In the genomic region with DNA sequence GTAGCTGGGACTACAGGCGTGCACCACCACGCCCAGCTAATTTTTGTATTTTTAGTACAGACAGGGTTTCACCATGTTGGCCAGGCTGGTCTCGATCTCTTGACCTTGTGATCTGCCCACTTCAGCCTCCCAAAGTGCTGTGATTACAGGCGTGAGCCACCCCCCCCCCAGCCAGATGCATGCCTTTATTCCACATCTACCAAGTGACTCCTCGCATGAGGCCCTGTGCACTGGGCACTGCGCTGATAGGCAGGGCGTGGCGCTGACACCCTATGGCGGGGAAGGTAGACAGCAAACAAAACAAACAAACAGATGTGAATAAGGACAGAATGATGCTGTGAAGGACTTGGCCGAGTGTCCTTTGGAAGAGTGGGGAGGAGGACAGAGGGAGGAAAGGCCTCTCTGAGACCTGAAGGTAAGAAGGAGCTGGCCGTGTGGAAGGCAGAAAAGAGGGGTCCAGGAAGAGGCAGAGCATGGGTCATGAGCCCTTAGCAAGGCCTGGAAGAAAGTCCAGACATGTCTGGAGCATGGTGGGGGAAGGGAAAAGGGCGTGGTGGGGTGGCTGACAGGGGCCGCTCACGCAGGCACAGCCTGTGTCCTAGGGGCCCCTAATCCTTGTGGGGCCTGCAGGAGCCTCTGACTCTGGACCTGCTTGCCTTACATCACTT, we compare ENCODE assay signal across 15 cellular contexts. TPM values are rescaled to one million over a fixed set of nuclear protein-coding genes. Genes with fewer than 3 reads are reported as not detected.
DNase-seq lines count a peak whose midpoint lies in the region; ATAC-seq and TF ChIP-seq lines count a peak whose summit lies in the region.
"Had no signal": no experiment of that assay in that cellular context is flagged by ENCODE, and none has a peak within 500 bp of the region (broad histone marks: within the 10 kb centered on the region; RNA-seq: fewer than 3 reads in every experiment).

No MANE protein-coding gene starts in this region.

- no peak overlapping the region for H3K4me3 Mint-ChIP-seq in neural progenitor cell
- no peak overlapping the region for H3K4me3 Mint-ChIP-seq in stimulated activated effector memory CD8-positive, alpha-beta T cell treated with anti-CD3 and anti-CD28 coated beads, Interleukin-12 subunit alpha, Interleukin-12 subunit beta, amount 100 ng/mL, for 72 hours
- H3K4me3 Mint-ChIP-seq: CD4-positive, alpha-beta T cell had no signal

- peaks cover 6% of the 10 kb centered on the region for H3F3A ChIP-seq in neural progenitor cell (ENCODE audit: low read depth)

- ATAC-seq in left lobe of liver: no peak
- ATAC-seq in stimulated activated effector memory CD8-positive, alpha-beta T cell treated with anti-CD3 and anti-CD28 coated beads, Interleukin-12 subunit alpha, Interleukin-12 subunit beta, amount 100 ng/mL, for 72 hours: no peak
- ATAC-seq: A549 had no signal

- H3K36me3 ChIP-seq in neural progenitor cell: no peaks in the 10 kb centered on the region
- H3K36me3 ChIP-seq: HAP-1 had no signal

- H3K9ac ChIP-seq in neural progenitor cell: no peak overlapping the region
- H3K9ac ChIP-seq: GM23248 had no signal

- H3K27me3 ChIP-seq in neural progenitor cell: no peaks in the 10 kb centered on the region

- peaks cover 4% of the 10 kb centered on the region for H3K27me3 Mint-ChIP-seq in neural progenitor cell (ENCODE audit: insufficient read depth, low read depth)
- H3K27me3 Mint-ChIP-seq: CD4-positive, alpha-beta T cell had no signal

- no peaks in the 10 kb centered on the region for H3K36me3 Mint-ChIP-seq in neural progenitor cell
- no peaks in the 10 kb centered on the region for H3K36me3 Mint-ChIP-seq in stimulated activated effector memory CD8-positive, alpha-beta T cell treated with anti-CD3 and anti-CD28 coated beads, Interleukin-12 subunit alpha, Interleukin-12 subunit beta, amount 100 ng/mL, for 72 hours

- H3K4me3 ChIP-seq in coronary artery (no peak overlapping the region), neural progenitor cell (no peak overlapping the region)
- H3K4me3 ChIP-seq: A549, GM23248, HAP-1 had no signal

- DNase-seq in coronary artery (ENCODE audit: low spot score) (peak; percentile 45), left lobe of liver (ENCODE audit: low spot score) (peak; percentile 37), neural progenitor cell (ENCODE audit: low spot score) (no peak), NCI-H524 (lab: John Stamatoyannopoulos, UW) (no peak), nucleus accumbens (lab: John Stamatoyannopoulos, UW) (no peak), cerebellar cortex (ENCODE audit: low spot score) (no peak)
- DNase-seq in stimulated activated effector memory CD8-positive, alpha-beta T cell treated with anti-CD3 and anti-CD28 coated beads, Interleukin-12 subunit alpha, Interleukin-12 subunit beta, amount 100 ng/mL, for 72 hours (ENCODE audit: low spot score in 2 of 2): no peak
- DNase-seq in activated CD4-positive, alpha-beta T cell treated with anti-CD3 and anti-CD28 coated beads for 4 hours: no peak
- DNase-seq: AML-193; CD4-positive, alpha-beta T cell; GM23248 had no signal

- H3K27ac ChIP-seq in coronary artery (no peak overlapping the region), neural progenitor cell (no peak overlapping the region)
- H3K27ac ChIP-seq: A549, C4-2B, GM23248 had no signal

- H2AFZ ChIP-seq in neural progenitor cell (replicated peaks): no peak overlapping the region
- H2AFZ ChIP-seq: GM23248 had no signal

- no peak for TF ChIP-seq CTCF in coronary artery (IDR thresholded peaks at IDR 0.05)
- no peak for TF ChIP-seq CTCF in neural progenitor cell (IDR thresholded peaks at IDR 0.05)

- no peaks in the 10 kb centered on the region for H4K20me1 ChIP-seq in neural progenitor cell (ENCODE audit: low read depth)

- peaks cover 15% of the 10 kb centered on the region for H3K4me1 ChIP-seq in neural progenitor cell
- H3K4me1 ChIP-seq: Caco-2, HAP-1 had no signal

- H3K4me2 ChIP-seq in neural progenitor cell: no peak overlapping the region
- H3K4me2 ChIP-seq: A549 had no signal

- H3K9me3 ChIP-seq in neural progenitor cell (ENCODE audit: low read depth): no peaks in the 10 kb centered on the region
- H3K9me3 ChIP-seq: A549, Caco-2, HAP-1 had no signal

- peaks cover 18% of the 10 kb centered on the region for H3K4me1 Mint-ChIP-seq in neural progenitor cell
- H3K4me1 Mint-ChIP-seq in stimulated activated effector memory CD8-positive, alpha-beta T cell treated with anti-CD3 and anti-CD28 coated beads, Interleukin-12 subunit alpha, Interleukin-12 subunit beta, amount 100 ng/mL, for 72 hours: no peaks in the 10 kb centered on the region

- H3K9me3 Mint-ChIP-seq in neural progenitor cell: no peaks in the 10 kb centered on the region
- H3K9me3 Mint-ChIP-seq in stimulated activated effector memory CD8-positive, alpha-beta T cell treated with anti-CD3 and anti-CD28 coated beads, Interleukin-12 subunit alpha, Interleukin-12 subunit beta, amount 100 ng/mL, for 72 hours: no peaks in the 10 kb centered on the region
- H3K9me3 Mint-ChIP-seq: CD4-positive, alpha-beta T cell had no signal

- peak overlapping the region; percentile 85 for H3K27ac Mint-ChIP-seq in neural progenitor cell
- peak overlapping the region; percentile 7 for H3K27ac Mint-ChIP-seq in stimulated activated effector memory CD8-positive, alpha-beta T cell treated with anti-CD3 and anti-CD28 coated beads, Interleukin-12 subunit alpha, Interleukin-12 subunit beta, amount 100 ng/mL, for 72 hours
- H3K27ac Mint-ChIP-seq: CD4-positive, alpha-beta T cell had no signal

- no peaks in the 10 kb centered on the region for H3K79me2 ChIP-seq in neural progenitor cell (ENCODE audit: low read depth)

RNA-seq across cellular contexts. Expression of a gene that starts 47.5 kb away (rescaled TPM):
- total RNA-seq in left lobe of liver (16.1 TPM), neural progenitor cell (ENCODE audit: low replicate concordance) (28.3 and 38.8 TPM in 2 replicates)

Comparison
In these comparisons a context has a peak if more than half of its experiments do, and no peak if none do; other contexts are left out.
1. DNase-seq: peak in coronary artery (single experiment) and left lobe of liver (single experiment); none in neural progenitor cell (single experiment), stimulated activated effector memory CD8-positive, alpha-beta T cell treated with anti-CD3 and anti-CD28 coated beads, Interleukin-12 subunit alpha, Interleukin-12 subunit beta, amount 100 ng/mL, for 72 hours (0 of 2), NCI-H524 (0 of 2), nucleus accumbens (0 of 56), activated CD4-positive, alpha-beta T cell treated with anti-CD3 and anti-CD28 coated beads for 4 hours (0 of 2) and cerebellar cortex (single experiment).